Comparison of ENCODE assay signal across 10 cellular contexts in genomic region chr9:95073042-95073607, GRCh38.
DNase-seq lines count a peak whose midpoint lies in the region; ATAC-seq and TF ChIP-seq lines count a peak whose summit lies in the region.
"Had no signal": no experiment of that assay in that cellular context is flagged by ENCODE, and none has a peak within 500 bp of the region (broad histone marks: within the 10 kb centered on the region; RNA-seq: fewer than 3 reads in every experiment).

No MANE protein-coding gene starts in this region.

- H3K36me3 ChIP-seq in upper lobe of right lung: peaks cover 14% of the 10 kb centered on the region

- TF ChIP-seq CTCF in chondrocyte (IDR thresholded peaks at IDR 0.05) (peak; percentile 59), upper lobe of right lung (IDR thresholded peaks at IDR 0.05) (no peak)

- H3K27me3 Mint-ChIP-seq in chondrocyte (ENCODE audit: low read depth): no peaks in the 10 kb centered on the region

- no peaks in the 10 kb centered on the region for H3K9me3 Mint-ChIP-seq in chondrocyte (ENCODE audit: low read depth)

- H3K27me3 ChIP-seq in upper lobe of right lung: no peaks in the 10 kb centered on the region
- H3K27me3 ChIP-seq: MG63 had no signal

- ATAC-seq in upper lobe of right lung: peak; percentile 36
- no peak for ATAC-seq in GM21526 (IDR thresholded peaks at IDR 0.05; ENCODE audit: low FRiP score, unreplicated experiment)
- no peak for ATAC-seq in HG03045 (IDR thresholded peaks at IDR 0.05; ENCODE audit: unreplicated experiment)

- H3K36me3 Mint-ChIP-seq in chondrocyte (ENCODE audit: low read depth): peaks cover 24% of the 10 kb centered on the region

- no peak overlapping the region for H3K27ac ChIP-seq in upper lobe of right lung
- H3K27ac ChIP-seq: epithelial cell of prostate had no signal

- peaks cover 61% of the 10 kb centered on the region for H3K4me1 Mint-ChIP-seq in chondrocyte (ENCODE audit: low read depth)

- H3K9me3 ChIP-seq in upper lobe of right lung: no peaks in the 10 kb centered on the region
- H3K9me3 ChIP-seq: MG63 had no signal

- H3K4me3 Mint-ChIP-seq in chondrocyte (ENCODE audit: unreplicated experiment): no peak overlapping the region

- intact Hi-C loops in upper lobe of right lung (cut with DNase I): no loop called here

- peaks cover 30% of the 10 kb centered on the region for H3K4me1 ChIP-seq in upper lobe of right lung

- peak overlapping the region; percentile 76 for H3K27ac Mint-ChIP-seq in chondrocyte (ENCODE audit: unreplicated experiment)

- H3K4me3 ChIP-seq in upper lobe of right lung: no peak overlapping the region
- H3K4me3 ChIP-seq: MG63 had no signal

- DNase-seq in DMS53 (lab: John Stamatoyannopoulos, UW) (peak; percentile 52), DMS53 treated with DMSO at 0.1 percent for 48 hours (lab: John Stamatoyannopoulos, UW; ENCODE audit: unreplicated experiment) (no peak), chondrocyte (ENCODE audit: low spot score) (no peak), kidney tubule cell (ENCODE audit: low spot score) (peak; percentile 28), upper lobe of right lung (peak; percentile 57), amniotic stem cell (lab: John Stamatoyannopoulos, UW) (no peak)
- DNase-seq: MG63 had no signal

Comparison
In these comparisons a context has a peak if more than half of its experiments do, and no peak if none do; other contexts are left out.
1. DNase-seq: peak in DMS53 (single experiment), kidney tubule cell (single experiment) and upper lobe of right lung (single experiment); none in DMS53 treated with DMSO at 0.1 percent for 48 hours (single experiment), chondrocyte (single experiment) and amniotic stem cell (single experiment).